In genomic region chr1:151518936-151519335, GRCh38 we compare ENCODE assay signal across 19 cellular contexts. TPM values are rescaled to one million over a fixed set of nuclear protein-coding genes. Genes with fewer than 3 reads are reported as not detected.
DNase-seq lines count a peak whose midpoint lies in the region; ATAC-seq, FAIRE-seq and TF ChIP-seq lines count a peak whose summit lies in the region.
"Had no signal": no experiment of that assay in that cellular context is flagged by ENCODE, and none has a peak within 500 bp of the region (broad histone marks: within the 10 kb centered on the region; RNA-seq: fewer than 3 reads in every experiment).

No MANE protein-coding gene starts in this region.

- H2AFZ ChIP-seq in GM23338: no peak overlapping the region

- no peaks in the 10 kb centered on the region for H3K9me2 ChIP-seq in GM23338 (ENCODE audit: insufficient read depth)

- H3K4me3 Mint-ChIP-seq in GM23338 (no peak overlapping the region), mesothelial cell of epicardium (no peak overlapping the region)
- H3K4me3 Mint-ChIP-seq in activated CD4-positive, alpha-beta T cell treated with anti-CD3 and anti-CD28 coated beads, Interleukin-2, amount 10 ng/mL, durations not matched to agents 24 days and 14 days: no peak overlapping the region
- H3K4me3 Mint-ChIP-seq: CD4-positive, alpha-beta memory T cell had no signal

- intact Hi-C loops in kidney (cut with DNase I) (no loop called here), thyroid gland (cut with DNase I) (no loop called here)
- intact Hi-C loops in activated CD4-positive, alpha-beta T cell treated with anti-CD3 and anti-CD28 coated beads, Interleukin-2, amount 10 ng/mL, durations not matched to agents 24 days and 14 days (cut with micrococcal nuclease): no loop called here

- H3K79me2 ChIP-seq in GM23338 (replicated peaks; ENCODE audit: insufficient read depth): peaks cover 37% of the 10 kb centered on the region

- H3K4me3 ChIP-seq in GM23338 (no peak overlapping the region), kidney (ENCODE audit: low read length in 2 of 2) (no peak overlapping the region), thyroid gland (replicated peaks in 1 of 3) (no peak overlapping the region), HAP-1 (no peak overlapping the region)
- H3K4me3 ChIP-seq: GM12878 had no signal

- H3K4me1 Mint-ChIP-seq in GM23338 (peaks cover 23% of the 10 kb centered on the region), mesothelial cell of epicardium (peaks cover 35% of the 10 kb centered on the region)
- H3K4me1 Mint-ChIP-seq in activated CD4-positive, alpha-beta T cell treated with anti-CD3 and anti-CD28 coated beads, Interleukin-2, amount 10 ng/mL, durations not matched to agents 24 days and 14 days: peaks cover 5% of the 10 kb centered on the region

- no peak overlapping the region for H3K4me2 ChIP-seq in GM23338

- H3K27me3 Mint-ChIP-seq in GM23338 (ENCODE audit: insufficient read depth, low read depth, poor library complexity) (no peaks in the 10 kb centered on the region), mesothelial cell of epicardium (ENCODE audit: low read depth) (no peaks in the 10 kb centered on the region)
- peaks cover 5% of the 10 kb centered on the region for H3K27me3 Mint-ChIP-seq in activated CD4-positive, alpha-beta T cell treated with anti-CD3 and anti-CD28 coated beads, Interleukin-2, amount 10 ng/mL, durations not matched to agents 24 days and 14 days
- H3K27me3 Mint-ChIP-seq: CD4-positive, alpha-beta memory T cell had no signal

- DNase-seq in GM23338 (ENCODE audit: low spot score) (no peak), kidney (no peak), mesothelial cell of epicardium (ENCODE audit: low spot score in 2 of 2, unreplicated experiment in 2 of 2) (no peak), thyroid gland (no peak), HAP-1 (ENCODE audit: low spot score in 2 of 2) (no peak), COR-L47 (lab: John Stamatoyannopoulos, UW) (no peak)
- DNase-seq in activated CD4-positive, alpha-beta T cell treated with anti-CD3 and anti-CD28 coated beads, Interleukin-2, amount 10 ng/mL, durations not matched to agents 24 days and 14 days: no peak
- DNase-seq: C1 segment of cervical spinal cord; CD4-positive, alpha-beta memory T cell; DMS 273 treated with DMSO at 0.1 percent for 48 hours; DMS79; EL; GDM1; GOT3; HCEC 1CT had no signal

- H3K36me3 ChIP-seq in GM23338 (ENCODE audit: insufficient read depth) (peaks cover 24% of the 10 kb centered on the region), kidney (ENCODE audit: control insufficient read depth in 1 of 2, insufficient read depth in 2 of 2, low read length in 2 of 2) (peaks cover 0 to 14% of the 10 kb centered on the region in 2 donors), thyroid gland (no peaks in the 10 kb centered on the region), HAP-1 (replicated peaks) (peaks cover 10% of the 10 kb centered on the region)

- H3K27me3 ChIP-seq in GM23338 (ENCODE audit: insufficient read depth): no peaks in the 10 kb centered on the region
- no peaks in the 10 kb centered on the region for H3K27me3 ChIP-seq in thyroid gland
- H3K27me3 ChIP-seq in HAP-1 (ENCODE audit: low read depth): no peaks in the 10 kb centered on the region

- H3F3A ChIP-seq in GM23338 (replicated peaks; ENCODE audit: low read depth): peaks cover 9% of the 10 kb centered on the region

- no peaks in the 10 kb centered on the region for H4K20me1 ChIP-seq in GM23338 (replicated peaks; ENCODE audit: insufficient read depth)

- in situ Hi-C loops in HAP-1 (cut with MboI; ENCODE audit: low sequenced_read_pairs): no loop called here

- H3K36me3 Mint-ChIP-seq in GM23338 (ENCODE audit: low read depth) (peaks cover 47% of the 10 kb centered on the region), mesothelial cell of epicardium (peaks cover 5% of the 10 kb centered on the region)
- no peaks in the 10 kb centered on the region for H3K36me3 Mint-ChIP-seq in activated CD4-positive, alpha-beta T cell treated with anti-CD3 and anti-CD28 coated beads, Interleukin-2, amount 10 ng/mL, durations not matched to agents 24 days and 14 days (ENCODE audit: low read depth)
- H3K36me3 Mint-ChIP-seq: CD4-positive, alpha-beta memory T cell had no signal

- H3K4me1 ChIP-seq in GM23338 (ENCODE audit: insufficient read depth) (peaks cover 25% of the 10 kb centered on the region), kidney (ENCODE audit: control insufficient read depth in 1 of 2, insufficient read depth in 1 of 2, low read depth in 1 of 2, low read length in 2 of 2) (peaks cover 12 to 25% of the 10 kb centered on the region in 2 donors), thyroid gland (peaks cover 25 to 29% of the 10 kb centered on the region in 2 donors), HAP-1 (no peaks in the 10 kb centered on the region)

- TF ChIP-seq CTCF in GM23338 (conservative IDR thresholded peaks at IDR 0.05; ENCODE audit: low read depth in 2 of 2) (no peak), kidney (IDR thresholded peaks at IDR 0.05; ENCODE audit: borderline replicate concordance, extremely low read depth, insufficient read depth) (no peak), mesothelial cell of epicardium (IDR thresholded peaks at IDR 0.05; ENCODE audit: unreplicated experiment) (no peak), thyroid gland (IDR thresholded peaks at IDR 0.05) (no peak)

- H3K9ac ChIP-seq in kidney (ENCODE audit: low read length in 2 of 2): no peak overlapping the region

- no peak for TF ChIP-seq POLR2A in thyroid gland (IDR thresholded peaks at IDR 0.05)

- H3K9me3 Mint-ChIP-seq in GM23338 (no peaks in the 10 kb centered on the region), mesothelial cell of epicardium (no peaks in the 10 kb centered on the region)
- H3K9me3 Mint-ChIP-seq in activated CD4-positive, alpha-beta T cell treated with anti-CD3 and anti-CD28 coated beads, Interleukin-2, amount 10 ng/mL, durations not matched to agents 24 days and 14 days: no peaks in the 10 kb centered on the region
- H3K9me3 Mint-ChIP-seq: CD4-positive, alpha-beta memory T cell had no signal

- H3K27ac Mint-ChIP-seq in GM23338 (peak overlapping the region; percentile 36; the same call in 1 of the 2 replicates), mesothelial cell of epicardium (peak overlapping the region; percentile 90)
- H3K27ac Mint-ChIP-seq in activated CD4-positive, alpha-beta T cell treated with anti-CD3 and anti-CD28 coated beads, Interleukin-2, amount 10 ng/mL, durations not matched to agents 24 days and 14 days: no peak overlapping the region
- H3K27ac Mint-ChIP-seq: CD4-positive, alpha-beta memory T cell had no signal

- ATAC-seq in GM23338: no peak
- ATAC-seq: GM12878 had no signal

- WGBS in thyroid gland, 2 donors: 94 to 98% methylated on average over 6 to 14 of the region's 15 CpGs

- no peak for FAIRE-seq in kidney (lab: Jason Lieb, UNC)
- FAIRE-seq: D721Med, GM12878, GM18507, H54 had no signal

- H3K9me3 ChIP-seq in kidney (ENCODE audit: control insufficient read depth in 1 of 2, low read length in 2 of 2): no peaks in the 10 kb centered on the region
- no peaks in the 10 kb centered on the region for H3K9me3 ChIP-seq in thyroid gland
- no peaks in the 10 kb centered on the region for H3K9me3 ChIP-seq in HAP-1

- no peak overlapping the region for H3K27ac ChIP-seq in GM23338 (ENCODE audit: low read depth)
- H3K27ac ChIP-seq in kidney (ENCODE audit: low read depth in 2 of 2, low read length in 2 of 2): peak overlapping the region; percentile 34 to 36
- peak overlapping the region in 2 of 3 donors; percentile 73 to 78 for H3K27ac ChIP-seq in thyroid gland

TF ChIP-seq in GM23338, 12 proteins besides CTCF, POLR2A, EP300 and RAD21 (continues in another document):
- TF ChIP-seq CREB1 (CRISPR knock-in tag; IDR thresholded peaks at IDR 0.05; ENCODE audit: low read depth) (no peak), ZNF331 (CRISPR knock-in tag; IDR thresholded peaks at IDR 0.05; ENCODE audit: low read depth) (no peak)

RNA-seq across cellular contexts. Expression of gene CGN, which starts 7.7 kb away (rescaled TPM):
- 37.0 and 46.1 TPM in 2 replicates for total RNA-seq in GM23338 (2014; rRNA removed; shearing (Covaris generic))
- polyA plus RNA-seq in GM23338 (2016; fragmentation: Nextera tagmentation; extraction: Ambion mirVana) (11.8 and 13.9 TPM in 2 replicates), kidney (ENCODE audit: insufficient read depth, low read depth, low replicate concordance) (24.0 TPM)
- total RNA-seq in kidney (41.6 TPM), mesothelial cell of epicardium (37.5 to 39.1 TPM (median 38.9 TPM) in 3 replicates), thyroid gland (10 to 100 TPM in 1 of 4 donors, 1 to 10 TPM in 3; 7.7 to 14.9 (median 8.7) TPM)
- total RNA-seq in activated CD4-positive, alpha-beta T cell treated with anti-CD3 and anti-CD28 coated beads, Interleukin-2, amount 10 ng/mL, durations not matched to agents 24 days and 14 days: 0.07 and 0.28 TPM in 2 replicates

RNA-seq across cellular contexts. Expression of gene TUFT1, which starts 21.2 kb away (rescaled TPM):
- 10.4 and 11.9 TPM in 2 replicates for total RNA-seq in GM23338 (2014; rRNA removed; shearing (Covaris generic))
- polyA plus RNA-seq in GM23338 (2016; fragmentation: Nextera tagmentation; extraction: Ambion mirVana): 5.6 and 6.0 TPM in 2 replicates
- total RNA-seq in kidney: 12.9 TPM
- 8.9 TPM for polyA plus RNA-seq in kidney (ENCODE audit: insufficient read depth, low read depth, low replicate concordance)
- total RNA-seq in mesothelial cell of epicardium: 14.8 to 17.3 TPM (median 17.3 TPM) in 3 replicates
- 1 to 10 TPM; 4.0 to 8.8 (median 5.0) TPM for total RNA-seq in thyroid gland
- 1.7 and 2.1 TPM in 2 replicates for total RNA-seq in activated CD4-positive, alpha-beta T cell treated with anti-CD3 and anti-CD28 coated beads, Interleukin-2, amount 10 ng/mL, durations not matched to agents 24 days and 14 days

RNA-seq across cellular contexts. Expression of gene POGZ, which starts 59.6 kb away (rescaled TPM):
- 65.1 and 72.5 TPM in 2 replicates for total RNA-seq in GM23338 (2014; rRNA removed; shearing (Covaris generic))
- polyA plus RNA-seq in GM23338 (2016; fragmentation: Nextera tagmentation; extraction: Ambion mirVana) (34.7 and 47.0 TPM in 2 replicates), kidney (ENCODE audit: insufficient read depth, low read depth, low replicate concordance) (16.4 TPM)
- total RNA-seq in kidney (96.6 TPM), mesothelial cell of epicardium (169 to 182 TPM (median 179 TPM) in 3 replicates), thyroid gland (100 to 1,000 TPM in 1 of 4 donors, 10 to 100 TPM in 3; 66.0 to 103 (median 88.3) TPM)
- total RNA-seq in activated CD4-positive, alpha-beta T cell treated with anti-CD3 and anti-CD28 coated beads, Interleukin-2, amount 10 ng/mL, durations not matched to agents 24 days and 14 days: 82.6 and 86.5 TPM in 2 replicates
